In the genomic region with DNA sequence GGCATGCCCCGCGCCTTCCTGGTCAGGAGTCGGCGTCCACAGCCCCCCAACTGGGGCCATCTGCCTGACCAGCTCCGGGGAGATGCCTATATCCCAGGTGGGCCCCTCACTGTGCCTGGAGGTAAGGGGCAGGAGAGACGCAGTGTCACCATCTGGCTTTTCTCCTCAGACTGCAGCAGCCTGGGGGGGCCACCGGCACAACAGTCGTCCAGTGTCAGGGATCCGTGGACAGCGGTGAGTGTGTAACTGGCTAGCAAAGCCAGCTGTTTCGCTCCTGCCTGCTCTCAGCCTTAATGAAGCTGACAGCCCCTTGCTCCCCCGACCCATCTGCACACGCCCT, we compare ENCODE assay signal across 22 cellular contexts. TPM values are rescaled to one million over a fixed set of nuclear protein-coding genes. Genes with fewer than 3 reads are reported as not detected.
"Had no signal": no experiment of that assay in that cellular context is flagged by ENCODE, and none has a peak within 500 bp of the region (broad histone marks: within the 10 kb centered on the region; RNA-seq: fewer than 3 reads in every experiment).

No MANE protein-coding gene starts in this region.

- DNase-seq: activated CD4-positive, alpha-beta T cell treated with anti-CD3 and anti-CD28 coated beads for 36 hours; activated CD8-positive, alpha-beta memory T cell treated with anti-CD3 and anti-CD28 coated beads, Interleukin-2, amount 50 U/mL, for 48 hours; activated CD8-positive, alpha-beta T cell treated with anti-CD3 and anti-CD28 coated beads for 36 hours; activated naive CD4-positive, alpha-beta T cell; aorta; esophagus squamous epithelium; foreskin fibroblast; head of caudate nucleus; mucosa of descending colon; naive thymus-derived CD8-positive, alpha-beta T cell; nucleus accumbens; small intestine had no signal

- H3K4me3 Mint-ChIP-seq: activated CD4-positive, alpha-beta T cell treated with anti-CD3 and anti-CD28 coated beads for 36 hours; activated CD8-positive, alpha-beta T cell treated with anti-CD3 and anti-CD28 coated beads for 36 hours had no signal

- H3K9me3 Mint-ChIP-seq: activated CD8-positive, alpha-beta T cell treated with anti-CD3 and anti-CD28 coated beads for 36 hours; type B pancreatic cell had no signal

- H3K27ac Mint-ChIP-seq: activated CD4-positive, alpha-beta T cell treated with anti-CD3 and anti-CD28 coated beads for 36 hours; activated CD8-positive, alpha-beta T cell treated with anti-CD3 and anti-CD28 coated beads for 36 hours had no signal

- H3K27ac ChIP-seq: esophagus squamous epithelium, right atrium auricular region had no signal

- H3K4me3 ChIP-seq: esophagus squamous epithelium, mucosa of descending colon, right atrium auricular region had no signal

- ATAC-seq: activated CD4-positive, alpha-beta T cell treated with anti-CD3 and anti-CD28 coated beads for 36 hours; activated CD8-positive, alpha-beta T cell treated with anti-CD3 and anti-CD28 coated beads for 36 hours; left lobe of liver; mucosa of descending colon; naive thymus-derived CD8-positive, alpha-beta T cell had no signal

- H3K27me3 ChIP-seq: esophagus squamous epithelium, right atrium auricular region had no signal

- H3K27me3 Mint-ChIP-seq: activated CD4-positive, alpha-beta T cell treated with anti-CD3 and anti-CD28 coated beads for 36 hours; activated CD8-positive, alpha-beta T cell treated with anti-CD3 and anti-CD28 coated beads for 36 hours had no signal

- H3K9me3 ChIP-seq: esophagus squamous epithelium, mucosa of descending colon, right atrium auricular region had no signal

RNA-seq across cellular contexts. Expression of a gene that starts 0.2 kb away (rescaled TPM):
- total RNA-seq: activated CD4-positive, alpha-beta T cell treated with anti-CD3 and anti-CD28 coated beads for 36 hours; activated CD8-positive, alpha-beta T cell treated with anti-CD3 and anti-CD28 coated beads for 36 hours; aorta; bronchial epithelial cell; chondrocyte; dermis microvascular lymphatic vessel endothelial cell; esophagus squamous epithelium; left lobe of liver; mammary epithelial cell; mucosa of descending colon; naive thymus-derived CD8-positive, alpha-beta T cell; posterior vena cava; right atrium auricular region; subcutaneous adipose tissue; T-helper 2 cell treated with Interferon-gamma antibody and Interleukin-4, amounts not matched to agents 100 ng/mL and 5 ng/mL, for 36 hours had no signal
- polyA plus RNA-seq: aorta; mammary epithelial cell; naive thymus-derived CD8-positive, alpha-beta T cell; small intestine had no signal

RNA-seq across cellular contexts. Expression of a gene that starts 41.1 kb away (rescaled TPM):
- total RNA-seq: activated CD4-positive, alpha-beta T cell treated with anti-CD3 and anti-CD28 coated beads for 36 hours; activated CD8-positive, alpha-beta T cell treated with anti-CD3 and anti-CD28 coated beads for 36 hours; chondrocyte; naive thymus-derived CD8-positive, alpha-beta T cell; T-helper 2 cell treated with Interferon-gamma antibody and Interleukin-4, amounts not matched to agents 100 ng/mL and 5 ng/mL, for 36 hours had no signal
- polyA plus RNA-seq: mammary epithelial cell; naive thymus-derived CD8-positive, alpha-beta T cell had no signal
